18 cellular contexts compared by ENCODE assay signal in the genomic region with DNA sequence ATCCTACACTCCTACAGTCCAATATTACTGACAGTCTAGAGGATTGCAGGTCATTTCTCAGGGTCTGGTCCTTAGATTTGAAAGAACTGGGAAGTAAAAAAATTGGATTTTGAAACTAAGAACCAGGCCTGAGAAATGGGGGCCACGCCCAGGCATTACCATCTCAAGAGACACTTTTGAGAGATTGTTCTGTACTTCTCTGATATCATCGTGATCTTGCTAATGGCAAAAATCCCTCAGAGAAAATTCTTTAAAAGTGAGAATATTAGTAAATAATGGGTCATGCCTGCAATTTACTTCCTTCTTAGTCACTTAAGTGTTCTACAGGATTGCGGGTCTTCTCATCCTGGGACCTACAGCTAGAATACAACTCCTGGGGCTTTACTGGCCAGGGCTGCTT.
"Had no signal": no experiment of that assay in that cellular context is flagged by ENCODE, and none has a peak within 500 bp of the region (broad histone marks: within the 10 kb centered on the region; RNA-seq: fewer than 3 reads in every experiment).

No MANE protein-coding gene starts in this region.

- H3K27ac Mint-ChIP-seq: dendritic cell treated with granulocyte-macrophage colony-stimulating factor and Interleukin-4, amounts not matched to agents 40 ng/mL and 50 ng/mL, for 4 days; naive thymus-derived CD8-positive, alpha-beta T cell had no signal

- H3K27me3 ChIP-seq: heart right ventricle, neutrophil, right atrium auricular region, sigmoid colon, suprapubic skin, thyroid gland, upper lobe of left lung, uterus had no signal

- ATAC-seq: heart right ventricle; left lobe of liver; mucosa of descending colon; naive thymus-derived CD8-positive, alpha-beta T cell had no signal

- H3K4me3 Mint-ChIP-seq: dendritic cell treated with granulocyte-macrophage colony-stimulating factor and Interleukin-4, amounts not matched to agents 40 ng/mL and 50 ng/mL, for 4 days; naive thymus-derived CD8-positive, alpha-beta T cell had no signal

- H3K36me3 ChIP-seq: heart right ventricle, neutrophil, right atrium auricular region, sigmoid colon, suprapubic skin, thyroid gland, upper lobe of left lung, uterus had no signal

- H3K4me1 ChIP-seq: uterus had no signal

- DNase-seq: heart right ventricle; islet precursor cell; mammary epithelial cell; mucosa of descending colon; naive thymus-derived CD8-positive, alpha-beta T cell; posterior cingulate gyrus; sigmoid colon; stimulated activated CD4-positive, alpha-beta T cell treated with anti-CD3 and anti-CD28 coated beads, Interleukin-12 subunit alpha, Interleukin-12 subunit beta, amount 100 ng/mL, for 4 hours; stimulated activated naive CD4-positive, alpha-beta T cell; thyroid gland; upper lobe of left lung; uterus had no signal

- H3K36me3 Mint-ChIP-seq: naive thymus-derived CD8-positive, alpha-beta T cell had no signal

- H3K27ac ChIP-seq: neutrophil, thyroid gland, uterus had no signal

- H3K9me3 Mint-ChIP-seq: dendritic cell treated with granulocyte-macrophage colony-stimulating factor and Interleukin-4, amounts not matched to agents 40 ng/mL and 50 ng/mL, for 4 days; naive thymus-derived CD8-positive, alpha-beta T cell had no signal

- H3K4me3 ChIP-seq: mucosa of descending colon, right atrium auricular region, sigmoid colon, skin epidermis, suprapubic skin, thyroid gland, upper lobe of left lung, uterus had no signal

- H3K27me3 Mint-ChIP-seq: naive thymus-derived CD8-positive, alpha-beta T cell had no signal

- H3K9me3 ChIP-seq: heart right ventricle, mucosa of descending colon, neutrophil, right atrium auricular region, sigmoid colon, suprapubic skin, thyroid gland, upper lobe of left lung, uterus had no signal
